Comparison of ENCODE assay signal across 13 cellular contexts in the genomic region with DNA sequence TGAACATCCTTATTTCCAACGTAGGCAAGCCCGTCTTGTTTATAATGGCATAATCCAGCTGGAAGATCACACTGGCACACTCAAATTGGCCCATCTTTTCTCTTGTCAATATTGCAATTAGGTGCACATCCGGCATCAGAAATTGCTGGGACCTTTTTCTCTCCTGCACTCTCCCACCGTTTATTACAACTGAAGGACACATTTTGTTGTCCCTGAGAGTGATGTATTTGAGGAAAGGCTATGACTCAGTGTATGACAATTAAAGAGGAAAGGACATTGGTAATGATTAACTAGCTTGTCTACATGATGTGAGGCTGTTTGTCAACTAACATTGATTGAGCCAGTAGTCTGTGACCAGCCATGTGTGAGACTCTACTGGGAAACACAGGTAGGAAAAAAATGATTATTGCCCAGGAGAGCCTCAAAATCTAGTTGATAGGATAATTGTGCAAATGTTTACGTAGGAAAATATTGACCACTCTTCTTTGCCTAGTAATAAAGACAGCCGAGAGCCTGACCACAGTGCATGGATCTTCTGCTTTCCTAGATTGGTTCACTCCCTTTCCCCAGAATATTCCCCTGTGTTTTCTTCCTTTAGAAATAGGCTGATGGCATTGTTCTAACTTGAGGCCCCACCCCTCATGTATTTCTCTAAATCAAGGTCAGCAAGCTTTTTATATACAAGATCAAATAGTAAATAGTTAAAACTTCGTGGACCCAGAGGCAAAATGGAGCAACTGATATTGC.
DNase-seq lines count a peak whose midpoint lies in the region; ATAC-seq and TF ChIP-seq lines count a peak whose summit lies in the region.
"Had no signal": no experiment of that assay in that cellular context is flagged by ENCODE, and none has a peak within 500 bp of the region (broad histone marks: within the 10 kb centered on the region; RNA-seq: fewer than 3 reads in every experiment).

No MANE protein-coding gene starts in this region.

- peak overlapping the region; percentile 12 for H3K23ac ChIP-seq in neuronal stem cell (ENCODE audit: low read depth, low read length, poor library complexity)

- no peak overlapping the region for H4K91ac ChIP-seq in neuronal stem cell (ENCODE audit: low read depth, low read length, poor library complexity)

- H3K36me3 ChIP-seq in neuronal stem cell (replicated peaks in 1 of 2; ENCODE audit: control insufficient read depth in 2 of 2, insufficient read depth in 2 of 2, low read length in 2 of 2): no peaks in the 10 kb centered on the region
- H3K36me3 ChIP-seq in SJCRH30: no peaks in the 10 kb centered on the region
- H3K36me3 ChIP-seq: HAP-1, tibial nerve had no signal

- peak; percentile 68 for DNase-seq in DMS153 treated with DMSO at 0.1 percent for 48 hours (lab: John Stamatoyannopoulos, UW; ENCODE audit: unreplicated experiment)
- DNase-seq in NCI-H69 (lab: John Stamatoyannopoulos, UW): peak; percentile 80
- DNase-seq in glutamatergic neuron: no peak
- no peak for DNase-seq in neuronal stem cell (ENCODE audit: low spot score)
- no peak for DNase-seq in activated CD8-positive, alpha-beta memory T cell treated with anti-CD3 and anti-CD28 coated beads, Interleukin-2, amount 10 ng/mL, durations not matched to agents 7 days and 5 days
- DNase-seq in NCI-H510A treated with DMSO at 0.1 percent for 48 hours (lab: John Stamatoyannopoulos, UW): no peak
- no peak for DNase-seq in SJCRH30
- DNase-seq in NOMO-1 treated with dmso at 0.1 percent for 144 hours (lab: John Stamatoyannopoulos, UW; ENCODE audit: unreplicated experiment): no peak
- DNase-seq: NCI-H510A had no signal

- H3K27me3 ChIP-seq in neuronal stem cell (ENCODE audit: control insufficient read depth in 3 of 3, insufficient read depth in 3 of 3, low read depth in 1 of 3, low read length in 3 of 3): peaks cover 0 to 22% (median 16%) of the 10 kb centered on the region in 3 experiments
- H3K27me3 ChIP-seq in SJCRH30: no peaks in the 10 kb centered on the region
- H3K27me3 ChIP-seq: tibial nerve had no signal

- no peaks in the 10 kb centered on the region for H3K9me3 Mint-ChIP-seq in glutamatergic neuron (ENCODE audit: unreplicated experiment)
- peaks cover 13% of the 10 kb centered on the region for H3K9me3 Mint-ChIP-seq in activated CD8-positive, alpha-beta memory T cell treated with anti-CD3 and anti-CD28 coated beads, Interleukin-2, amount 10 ng/mL, durations not matched to agents 7 days and 5 days (ENCODE audit: low read depth)

- no peaks in the 10 kb centered on the region for H3K27me3 Mint-ChIP-seq in glutamatergic neuron (ENCODE audit: unreplicated experiment)
- H3K27me3 Mint-ChIP-seq in activated CD8-positive, alpha-beta memory T cell treated with anti-CD3 and anti-CD28 coated beads, Interleukin-2, amount 10 ng/mL, durations not matched to agents 7 days and 5 days: no peaks in the 10 kb centered on the region
- H3K27me3 Mint-ChIP-seq: central memory CD8-positive, alpha-beta T cell had no signal

- H3K9me3 ChIP-seq in neuronal stem cell (replicated peaks in 1 of 2; ENCODE audit: control insufficient read depth in 2 of 2, insufficient read depth in 1 of 2, low read depth in 1 of 2, low read length in 2 of 2): no peaks in the 10 kb centered on the region
- no peaks in the 10 kb centered on the region for H3K9me3 ChIP-seq in SJCRH30 (replicated peaks)
- H3K9me3 ChIP-seq: HAP-1, tibial nerve had no signal

- no CpG with 5 or more reads among the region's 7 CpGs for WGBS in neuronal stem cell (ENCODE audit: extremely low coverage in 2 of 2, insufficient read length in 2 of 2, insufficient replicate concordance in 1 of 2), 2 donors

- no peak overlapping the region for H3K9ac ChIP-seq in neuronal stem cell (ENCODE audit: low read depth, low read length, poor library complexity)

- H3K4ac ChIP-seq in neuronal stem cell (ENCODE audit: low read length): no peak overlapping the region

- no peak overlapping the region for H2BK5ac ChIP-seq in neuronal stem cell (ENCODE audit: low read length)

- no peak overlapping the region for H3K14ac ChIP-seq in neuronal stem cell (ENCODE audit: low read length)

- H4K8ac ChIP-seq in neuronal stem cell (ENCODE audit: low read depth, low read length): no peak overlapping the region

- H3K18ac ChIP-seq in neuronal stem cell (ENCODE audit: low read length): no peak overlapping the region

- H3K27ac ChIP-seq in neuronal stem cell (replicated peaks; ENCODE audit: low read length) (no peak overlapping the region), SJCRH30 (no peak overlapping the region)
- H3K27ac ChIP-seq: tibial nerve had no signal

- no peak overlapping the region for H3K27ac Mint-ChIP-seq in glutamatergic neuron (ENCODE audit: unreplicated experiment)
- H3K27ac Mint-ChIP-seq in activated CD8-positive, alpha-beta memory T cell treated with anti-CD3 and anti-CD28 coated beads, Interleukin-2, amount 10 ng/mL, durations not matched to agents 7 days and 5 days: no peak overlapping the region

- no peak overlapping the region for H2AK5ac ChIP-seq in neuronal stem cell (ENCODE audit: low read depth, low read length)

- H3K36me3 Mint-ChIP-seq in glutamatergic neuron (ENCODE audit: unreplicated experiment): no peaks in the 10 kb centered on the region
- no peaks in the 10 kb centered on the region for H3K36me3 Mint-ChIP-seq in activated CD8-positive, alpha-beta memory T cell treated with anti-CD3 and anti-CD28 coated beads, Interleukin-2, amount 10 ng/mL, durations not matched to agents 7 days and 5 days

- H3K4me1 Mint-ChIP-seq in glutamatergic neuron (ENCODE audit: low read depth, unreplicated experiment): peaks cover 6% of the 10 kb centered on the region
- H3K4me1 Mint-ChIP-seq in activated CD8-positive, alpha-beta memory T cell treated with anti-CD3 and anti-CD28 coated beads, Interleukin-2, amount 10 ng/mL, durations not matched to agents 7 days and 5 days: no peaks in the 10 kb centered on the region
- H3K4me1 Mint-ChIP-seq: central memory CD8-positive, alpha-beta T cell had no signal

- TF ChIP-seq CTCF in glutamatergic neuron (IDR thresholded peaks at IDR 0.05; ENCODE audit: partially characterized antibody, unreplicated experiment): no peak

- H3K4me1 ChIP-seq in neuronal stem cell (ENCODE audit: control insufficient read depth in 2 of 2, insufficient read depth in 1 of 2, low read depth in 1 of 2, low read length in 2 of 2) (peaks cover 0 to 9% of the 10 kb centered on the region in 2 donors), SJCRH30 (no peaks in the 10 kb centered on the region)
- H3K4me1 ChIP-seq: HAP-1 had no signal

- CTCF ChIA-PET in activated CD8-positive, alpha-beta memory T cell treated with anti-CD3 and anti-CD28 coated beads, Interleukin-2, amount 10 ng/mL, durations not matched to agents 7 days and 5 days (lab: Charles Lee): no interaction called here

- H2AFZ ChIP-seq in neuronal stem cell (ENCODE audit: low read length): peak overlapping the region; percentile 80

- H3K4me2 ChIP-seq in neuronal stem cell (ENCODE audit: insufficient read depth, low read length, poor library complexity, severe bottlenecking): no peak overlapping the region

- H2BK15ac ChIP-seq in neuronal stem cell (ENCODE audit: low read length): no peak overlapping the region

- peak overlapping the region; percentile 83 for H3K4me3 Mint-ChIP-seq in glutamatergic neuron (ENCODE audit: unreplicated experiment)
- no peak overlapping the region for H3K4me3 Mint-ChIP-seq in activated CD8-positive, alpha-beta memory T cell treated with anti-CD3 and anti-CD28 coated beads, Interleukin-2, amount 10 ng/mL, durations not matched to agents 7 days and 5 days
- H3K4me3 Mint-ChIP-seq: central memory CD8-positive, alpha-beta T cell had no signal

- H3K79me1 ChIP-seq in neuronal stem cell (ENCODE audit: low read depth, low read length): no peaks in the 10 kb centered on the region

- no peak overlapping the region for H2BK12ac ChIP-seq in neuronal stem cell (ENCODE audit: low read length)

- no peak for ATAC-seq in activated CD8-positive, alpha-beta memory T cell treated with anti-CD3 and anti-CD28 coated beads, Interleukin-2, amount 10 ng/mL, durations not matched to agents 7 days and 5 days
- ATAC-seq: K562 had no signal

- H3K4me3 ChIP-seq in neuronal stem cell (ENCODE audit: low read length in 2 of 2) (no peak overlapping the region), SJCRH30 (no peak overlapping the region)
- H3K4me3 ChIP-seq: HAP-1, K562 had no signal

- no peak overlapping the region for H2BK120ac ChIP-seq in neuronal stem cell (ENCODE audit: low read depth, low read length)

Comparison
In these comparisons a context has a peak if more than half of its experiments do, and no peak if none do; other contexts are left out.
1. DNase-seq: peak in DMS153 treated with DMSO at 0.1 percent for 48 hours (single experiment) and NCI-H69 (single experiment); none in glutamatergic neuron (single experiment), neuronal stem cell (single experiment), activated CD8-positive, alpha-beta memory T cell treated with anti-CD3 and anti-CD28 coated beads, Interleukin-2, amount 10 ng/mL, durations not matched to agents 7 days and 5 days (single experiment), NCI-H510A treated with DMSO at 0.1 percent for 48 hours (single experiment), SJCRH30 (0 of 2) and NOMO-1 treated with dmso at 0.1 percent for 144 hours (single experiment).